In the genomic region with DNA sequence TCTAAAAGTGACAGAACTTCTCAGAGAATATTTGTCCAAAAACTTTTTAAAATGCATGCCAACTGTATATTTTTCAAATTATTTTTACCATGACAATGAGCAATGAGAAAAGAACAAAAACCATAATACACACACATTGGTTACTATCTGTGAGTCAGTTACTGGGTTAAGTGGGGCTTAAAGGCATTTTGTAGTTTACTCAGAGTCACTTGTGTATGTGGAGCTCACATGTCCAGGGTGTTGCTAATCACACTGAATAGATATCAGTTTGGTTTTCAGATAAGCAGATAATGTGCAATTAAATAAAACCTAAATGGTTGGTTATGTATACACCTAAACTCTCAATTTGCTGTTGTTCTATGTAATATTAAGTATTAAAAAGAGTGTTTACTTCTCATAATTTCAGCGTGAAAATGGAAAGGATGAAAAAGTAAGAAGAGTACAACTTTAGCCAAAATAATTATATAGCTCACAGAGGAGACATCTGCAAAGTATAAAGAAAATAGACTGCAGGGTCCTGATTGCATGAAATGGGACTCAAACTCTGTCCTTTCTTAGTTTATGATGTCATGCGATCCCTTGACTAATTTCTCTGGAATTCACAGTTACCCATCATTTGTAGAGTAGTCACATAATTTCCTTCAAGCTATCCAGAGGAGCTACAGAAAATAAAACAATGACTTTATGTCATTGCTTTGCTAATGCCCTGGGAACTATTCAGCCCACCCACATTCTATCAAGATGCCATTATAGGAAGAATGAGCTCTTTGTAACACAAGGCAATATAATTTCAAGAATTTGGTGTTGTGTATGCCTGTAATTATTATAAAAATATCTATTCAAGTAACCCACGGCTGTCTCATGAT, we compare ENCODE assay signal across 12 cellular contexts.
DNase-seq lines count a peak whose midpoint lies in the region; ATAC-seq and TF ChIP-seq lines count a peak whose summit lies in the region.
"Had no signal": no experiment of that assay in that cellular context is flagged by ENCODE, and none has a peak within 500 bp of the region (broad histone marks: within the 10 kb centered on the region; RNA-seq: fewer than 3 reads in every experiment).

No MANE protein-coding gene starts in this region.

- ATAC-seq in GM18867 (IDR thresholded peaks at IDR 0.05; ENCODE audit: unreplicated experiment), result no peak
- ATAC-seq in GM21381 (IDR thresholded peaks at IDR 0.05; ENCODE audit: unreplicated experiment), result no peak
- ATAC-seq: activated T-helper 17 cell treated with anti-CD3 and anti-CD28 coated beads, Interleukin-2, amount 50 U/mL, for 72 hours had no signal

- DNase-seq in ACHN (peak; percentile 36), HT1080 (ENCODE audit: low read depth) (peak; percentile 89), brain microvascular endothelial cell (peak; percentile 82), kidney tubule cell (ENCODE audit: low spot score) (peak; percentile 90), NCI-H510A treated with DMSO at 0.1 percent for 48 hours (lab: John Stamatoyannopoulos, UW) (no peak), Ammon's horn (ENCODE audit: low spot score) (no peak)
- DNase-seq: activated CD4-positive, CD25-positive, alpha-beta regulatory T cell; NCI-H2081 had no signal

- in situ Hi-C loops in ACHN (cut with HindIII; ENCODE audit: low pct_ligation_motif_present, low pct_unique_long_range_greater_than_20kb, low sequenced_read_pairs), result no loop called here
- in situ Hi-C loops in brain microvascular endothelial cell (cut with HindIII; ENCODE audit: low pct_ligation_motif_present, low sequenced_read_pairs), result no loop called here

- H3K36me3 ChIP-seq in brain microvascular endothelial cell (replicated peaks), result no peaks in the 10 kb centered on the region
- H3K36me3 ChIP-seq: BLaER1 treated with 17β-estradiol and CSF1 and Interleukin-3, amounts not matched to agents 10 nM and 100 nM had no signal

- peak overlapping the region; percentile 79 for H3K27ac ChIP-seq in brain microvascular endothelial cell
- H3K27ac ChIP-seq: BLaER1 treated with 17β-estradiol and CSF1 and Interleukin-3, amounts not matched to agents 10 nM and 100 nM had no signal

- no peak overlapping the region for H3K4me3 ChIP-seq in brain microvascular endothelial cell (ENCODE audit: low read depth, low read length)
- H3K4me3 ChIP-seq: BLaER1 treated with 17β-estradiol and CSF1 and Interleukin-3, amounts not matched to agents 10 nM and 100 nM had no signal

- TF ChIP-seq CTCF in brain microvascular endothelial cell (IDR thresholded peaks at IDR 0.05; ENCODE audit: low read depth, low read length, missing control alignments), result no peak

- H3K27me3 ChIP-seq in brain microvascular endothelial cell (replicated peaks), result no peaks in the 10 kb centered on the region
- H3K27me3 ChIP-seq: BLaER1 treated with 17β-estradiol and CSF1 and Interleukin-3, amounts not matched to agents 10 nM and 100 nM had no signal

Comparison
In these comparisons a context has a peak if more than half of its experiments do, and no peak if none do; other contexts are left out.
1. DNase-seq: peak in ACHN (single experiment), HT1080 (single experiment), brain microvascular endothelial cell (single experiment) and kidney tubule cell (single experiment); none in NCI-H510A treated with DMSO at 0.1 percent for 48 hours (single experiment) and Ammon's horn (single experiment).